Comparison of ENCODE assay signal across 8 cellular contexts in the genomic region with DNA sequence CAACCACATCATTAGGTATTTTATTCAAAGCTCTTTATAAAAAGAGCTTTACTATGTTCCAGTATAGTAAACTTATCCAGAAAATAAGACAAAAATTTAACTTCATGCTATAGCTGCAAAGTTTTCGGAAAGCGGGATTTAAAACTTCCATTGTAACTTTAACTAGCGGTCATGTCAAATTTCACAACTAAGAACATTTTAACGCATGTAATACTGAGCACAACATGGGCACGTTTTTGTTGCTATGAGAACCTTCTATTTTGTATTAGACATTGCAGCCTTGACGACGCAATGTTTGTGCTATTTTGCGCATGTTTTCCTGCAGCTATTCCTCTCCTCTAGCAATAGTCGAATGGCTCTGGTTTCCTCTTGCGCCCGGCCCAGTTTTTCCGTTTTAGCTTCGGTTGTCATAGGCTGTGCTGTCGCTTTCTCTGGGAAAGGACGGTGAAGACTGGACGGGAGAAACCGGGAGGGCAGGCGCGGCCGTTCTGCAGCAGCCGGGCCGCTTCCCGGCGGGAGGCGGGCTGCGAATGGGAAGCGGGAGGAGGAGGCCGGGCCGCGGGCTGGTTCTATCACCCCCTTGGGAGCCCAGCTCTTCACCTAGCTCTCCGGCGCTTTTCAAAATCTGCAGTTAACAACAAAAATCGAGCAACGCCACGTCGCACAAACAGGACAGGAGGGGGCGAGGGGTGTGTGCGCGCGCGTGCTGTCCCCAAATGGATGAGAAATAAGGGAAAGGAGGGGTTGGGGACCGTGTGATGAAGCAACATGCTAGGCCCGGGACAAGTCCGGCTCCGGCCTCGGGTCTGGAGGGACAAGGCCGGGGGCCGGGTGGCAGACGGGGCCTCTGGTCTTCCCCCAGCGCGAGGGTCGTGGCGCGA.
DNase-seq lines count a peak whose midpoint lies in the region; ATAC-seq, FAIRE-seq and TF ChIP-seq lines count a peak whose summit lies in the region.

No MANE protein-coding gene starts in this region.

- intact Hi-C loops in PC-9 (cut with micrococcal nuclease; ENCODE audit: unreplicated experiment): loop anchor here (1.0 kb wide), 2 partner anchors 134 to 316 kb away; partner anchors contain the start of genes COX20 and DESI2
- intact Hi-C loops in activated T-helper 2 cell treated with anti-CD3 and anti-CD28 coated beads, Interferon-gamma antibody, Interleukin-2, Interleukin-4, amounts not matched to agents 10 μg/mL and 5 μg/mL and 100 μg/mL, durations not matched to agents 14 hours and 24 hours and 36 hours (cut with micrococcal nuclease): loop anchor here (1.0 to 2.0 kb wide), 8 partner anchors 51 to 1597 kb away; partner anchors contain the start of genes CNST, COX20, HNRNPU and TFB2M

- H3K4me1 Mint-ChIP-seq in IgD-negative memory B cell (peaks cover 7 to 12% (median 9%) of the 10 kb centered on the region in 3 donors), nephron progenitor cell (peaks cover 45% of the 10 kb centered on the region)
- peaks cover 13% of the 10 kb centered on the region for H3K4me1 Mint-ChIP-seq in activated T-helper 2 cell treated with anti-CD3 and anti-CD28 coated beads, Interferon-gamma antibody, Interleukin-2, Interleukin-4, amounts not matched to agents 10 μg/mL and 5 μg/mL and 100 μg/mL, durations not matched to agents 14 hours and 24 hours and 36 hours (ENCODE audit: low read depth)

- H3K27me3 Mint-ChIP-seq in IgD-negative memory B cell: no peaks in the 10 kb centered on the region
- peaks cover 4% of the 10 kb centered on the region for H3K27me3 Mint-ChIP-seq in activated T-helper 2 cell treated with anti-CD3 and anti-CD28 coated beads, Interferon-gamma antibody, Interleukin-2, Interleukin-4, amounts not matched to agents 10 μg/mL and 5 μg/mL and 100 μg/mL, durations not matched to agents 14 hours and 24 hours and 36 hours (ENCODE audit: low read depth)
- H3K27me3 Mint-ChIP-seq in nephron progenitor cell (ENCODE audit: low read depth, poor library complexity): no peaks in the 10 kb centered on the region

- ATAC-seq in GM21619 (IDR thresholded peaks at IDR 0.05; ENCODE audit: unreplicated experiment): peak; percentile 20

- CTCF ChIA-PET in PC-9 (lab: Charles Lee): no interaction called here

- H3K9me3 Mint-ChIP-seq in IgD-negative memory B cell (no peaks in the 10 kb centered on the region), nephron progenitor cell (no peaks in the 10 kb centered on the region)
- no peaks in the 10 kb centered on the region for H3K9me3 Mint-ChIP-seq in activated T-helper 2 cell treated with anti-CD3 and anti-CD28 coated beads, Interferon-gamma antibody, Interleukin-2, Interleukin-4, amounts not matched to agents 10 μg/mL and 5 μg/mL and 100 μg/mL, durations not matched to agents 14 hours and 24 hours and 36 hours

- no peak for DNase-seq in D721Med (ENCODE audit: insufficient read length, low spot score)
- peak; percentile 68 to 78 for DNase-seq in PC-9
- DNase-seq in activated T-helper 2 cell treated with anti-CD3 and anti-CD28 coated beads, Interferon-gamma antibody, Interleukin-2, Interleukin-4, amounts not matched to agents 10 μg/mL and 5 μg/mL and 100 μg/mL, durations not matched to agents 14 hours and 24 hours and 36 hours (ENCODE audit: low spot score): peak; percentile 64
- DNase-seq in fibroblast of the aortic adventitia (ENCODE audit: low read depth): peak; percentile 87
- peak; percentile 70 for DNase-seq in nephron progenitor cell
- DNase-seq in stromal cell of bone marrow (ENCODE audit: low read depth): peak; percentile 85

- peaks cover 29% of the 10 kb centered on the region for H3K4me1 ChIP-seq in PC-9 (replicated peaks; ENCODE audit: insufficient read depth)

- peak overlapping the region; percentile 97 for H3K27ac ChIP-seq in PC-9

- peak; percentile 73 for FAIRE-seq in D721Med (lab: Jason Lieb, UNC)

- H2AFZ ChIP-seq in PC-9: peak overlapping the region; percentile 76

- H3F3A ChIP-seq in PC-9 (ENCODE audit: insufficient read depth, low read depth): peaks cover 38% of the 10 kb centered on the region

- peaks cover 22% of the 10 kb centered on the region for H3K79me2 ChIP-seq in PC-9 (ENCODE audit: low read depth)

- no peaks in the 10 kb centered on the region for H3K9me2 ChIP-seq in PC-9 (ENCODE audit: insufficient read depth)

- no peaks in the 10 kb centered on the region for H3K36me3 ChIP-seq in PC-9 (ENCODE audit: low read depth)

- no peaks in the 10 kb centered on the region for H3K27me3 ChIP-seq in PC-9 (ENCODE audit: insufficient read depth, low read depth)

- H3K36me3 Mint-ChIP-seq in IgD-negative memory B cell (no peaks in the 10 kb centered on the region), nephron progenitor cell (ENCODE audit: low read depth) (peaks cover 19% of the 10 kb centered on the region)
- H3K36me3 Mint-ChIP-seq in activated T-helper 2 cell treated with anti-CD3 and anti-CD28 coated beads, Interferon-gamma antibody, Interleukin-2, Interleukin-4, amounts not matched to agents 10 μg/mL and 5 μg/mL and 100 μg/mL, durations not matched to agents 14 hours and 24 hours and 36 hours (ENCODE audit: low read depth): no peaks in the 10 kb centered on the region

- POLR2A ChIA-PET in PC-9 (lab: Charles Lee; ENCODE audit: unreplicated experiment): interaction anchor here (0.6 to 0.7 kb wide), 3 partner anchors 9 to 122 kb away, joined by 3 to 9 read pairs (median 8); no protein-coding TSS in a partner anchor

- no peaks in the 10 kb centered on the region for H4K20me1 ChIP-seq in PC-9 (ENCODE audit: insufficient read depth)

- H3K4me3 ChIP-seq in PC-9: peak overlapping the region; percentile 65
- H3K4me3 ChIP-seq in fibroblast of the aortic adventitia (ENCODE audit: low read depth, low read length): peak overlapping the region; percentile 74

- H3K4me3 Mint-ChIP-seq in IgD-negative memory B cell (peak overlapping the region; percentile 91 to 97 (median 96)), nephron progenitor cell (peak overlapping the region; percentile 97)
- H3K4me3 Mint-ChIP-seq in activated T-helper 2 cell treated with anti-CD3 and anti-CD28 coated beads, Interferon-gamma antibody, Interleukin-2, Interleukin-4, amounts not matched to agents 10 μg/mL and 5 μg/mL and 100 μg/mL, durations not matched to agents 14 hours and 24 hours and 36 hours (ENCODE audit: low read depth): peak overlapping the region; percentile 91

- TSS peak; percentile 73 for BruUV-seq in PC-9 (replicated peaks; lab: Mats Ljungman, UMichigan)

- no peak for TF ChIP-seq CTCF in D721Med (IDR thresholded peaks at IDR 0.05; ENCODE audit: insufficient read depth, missing control alignments)
- TF ChIP-seq CTCF in PC-9 (conservative IDR thresholded peaks at IDR 0.05): no peak
- no peak for TF ChIP-seq CTCF in fibroblast of the aortic adventitia (IDR thresholded peaks at IDR 0.05; ENCODE audit: insufficient read depth, low read length)
- TF ChIP-seq CTCF in nephron progenitor cell (IDR thresholded peaks at IDR 0.05): no peak

- no peaks in the 10 kb centered on the region for H3K9me3 ChIP-seq in PC-9 (ENCODE audit: insufficient read depth, low read depth)

- H3K4me2 ChIP-seq in PC-9: peak overlapping the region; percentile 88

- peak overlapping the region; percentile 97 to 99 (median 97) for H3K27ac Mint-ChIP-seq in IgD-negative memory B cell
- H3K27ac Mint-ChIP-seq in activated T-helper 2 cell treated with anti-CD3 and anti-CD28 coated beads, Interferon-gamma antibody, Interleukin-2, Interleukin-4, amounts not matched to agents 10 μg/mL and 5 μg/mL and 100 μg/mL, durations not matched to agents 14 hours and 24 hours and 36 hours: peak overlapping the region; percentile 98
- peak overlapping the region; percentile 100 for H3K27ac Mint-ChIP-seq in nephron progenitor cell
